Comparison of ENCODE assay signal across 1 cellular context in the genomic region with DNA sequence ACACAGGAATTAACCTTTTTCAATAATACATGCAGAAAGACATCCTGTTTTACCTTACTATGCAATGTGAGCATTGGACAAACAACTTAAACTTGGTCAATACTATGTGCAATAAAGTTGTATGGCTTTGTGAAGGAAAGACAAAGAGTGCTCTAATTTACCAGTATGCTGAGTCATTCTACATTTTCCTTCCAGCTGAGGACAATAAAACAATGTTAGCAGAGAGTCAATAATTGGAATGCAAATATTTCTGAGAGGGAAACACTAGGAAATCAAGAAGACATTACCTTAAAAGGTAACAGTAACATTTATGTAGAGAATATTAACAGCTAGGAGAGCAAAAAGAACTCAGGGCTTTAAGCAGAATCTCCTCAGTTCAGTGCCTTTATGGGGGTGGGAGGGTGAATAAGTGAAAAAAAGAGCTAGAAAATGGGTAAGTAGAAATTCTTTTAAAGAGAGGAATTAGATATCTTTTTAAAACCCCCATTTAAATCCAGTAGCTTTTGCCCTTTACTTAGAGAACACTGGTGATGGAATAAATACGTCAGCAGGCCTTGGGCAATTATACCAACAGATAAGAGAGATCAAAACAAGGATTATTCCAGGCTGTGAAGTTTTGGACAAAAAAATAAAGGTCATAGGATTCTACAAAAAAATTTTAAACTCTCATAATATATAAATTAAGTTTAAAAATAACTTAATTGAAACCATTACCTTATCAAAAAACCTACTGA.
TF ChIP-seq lines count a peak whose summit lies in the region.

No MANE protein-coding gene starts in this region.

TF ChIP-seq in HepG2, 621 proteins besides CTCF, POLR2A, EP300 and RAD21 (continued from another document and continues in another):
- TF ChIP-seq, protein P1, sequence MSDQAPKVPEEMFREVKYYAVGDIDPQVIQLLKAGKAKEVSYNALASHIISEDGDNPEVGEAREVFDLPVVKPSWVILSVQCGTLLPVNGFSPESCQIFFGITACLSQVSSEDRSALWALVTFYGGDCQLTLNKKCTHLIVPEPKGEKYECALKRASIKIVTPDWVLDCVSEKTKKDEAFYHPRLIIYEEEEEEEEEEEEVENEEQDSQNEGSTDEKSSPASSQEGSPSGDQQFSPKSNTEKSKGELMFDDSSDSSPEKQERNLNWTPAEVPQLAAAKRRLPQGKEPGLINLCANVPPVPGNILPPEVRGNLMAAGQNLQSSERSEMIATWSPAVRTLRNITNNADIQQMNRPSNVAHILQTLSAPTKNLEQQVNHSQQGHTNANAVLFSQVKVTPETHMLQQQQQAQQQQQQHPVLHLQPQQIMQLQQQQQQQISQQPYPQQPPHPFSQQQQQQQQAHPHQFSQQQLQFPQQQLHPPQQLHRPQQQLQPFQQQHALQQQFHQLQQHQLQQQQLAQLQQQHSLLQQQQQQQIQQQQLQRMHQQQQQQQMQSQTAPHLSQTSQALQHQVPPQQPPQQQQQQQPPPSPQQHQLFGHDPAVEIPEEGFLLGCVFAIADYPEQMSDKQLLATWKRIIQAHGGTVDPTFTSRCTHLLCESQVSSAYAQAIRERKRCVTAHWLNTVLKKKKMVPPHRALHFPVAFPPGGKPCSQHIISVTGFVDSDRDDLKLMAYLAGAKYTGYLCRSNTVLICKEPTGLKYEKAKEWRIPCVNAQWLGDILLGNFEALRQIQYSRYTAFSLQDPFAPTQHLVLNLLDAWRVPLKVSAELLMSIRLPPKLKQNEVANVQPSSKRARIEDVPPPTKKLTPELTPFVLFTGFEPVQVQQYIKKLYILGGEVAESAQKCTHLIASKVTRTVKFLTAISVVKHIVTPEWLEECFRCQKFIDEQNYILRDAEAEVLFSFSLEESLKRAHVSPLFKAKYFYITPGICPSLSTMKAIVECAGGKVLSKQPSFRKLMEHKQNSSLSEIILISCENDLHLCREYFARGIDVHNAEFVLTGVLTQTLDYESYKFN (CRISPR knock-in tag; conservative IDR thresholded peaks at IDR 0.05), result peak; percentile 28; the same call in 1 of the 2 replicates
- TF ChIP-seq SAP130 (CRISPR knock-in tag; IDR thresholded peaks at IDR 0.05; ENCODE audit: low read depth) (peak; percentile 81), MAFK (conservative IDR thresholded peaks at IDR 0.05 in 1 of 2, IDR thresholded peaks at IDR 0.05 in 1 of 2; ENCODE audit: low read length in 2 of 2) (peak; percentile 71 to 92), HMG20B (CRISPR knock-in tag; conservative IDR thresholded peaks at IDR 0.05) (no peak), FOXP4 (CRISPR knock-in tag; IDR thresholded peaks at IDR 0.05) (peak; percentile 59; the same call in 1 of the 2 replicates), FOXA1 (IDR thresholded peaks at IDR 0.05) (no peak), FOXA1 (CRISPR knock-in tag; IDR thresholded peaks at IDR 0.05) (0 out of 2 replicates have a peak, but pooled peaks have one; percentile 25), NFE2 (CRISPR knock-in tag; IDR thresholded peaks at IDR 0.05) (peak; percentile 92), NFE2L2 (IDR thresholded peaks at IDR 0.05; ENCODE audit: low read length) (peak; percentile 99), ZBTB40 (IDR thresholded peaks at IDR 0.05) (peak; percentile 84), ZBTB40 (CRISPR knock-in tag; IDR thresholded peaks at IDR 0.05) (peak; percentile 75; the same call in 1 of the 2 replicates), RCOR2 (CRISPR knock-in tag; IDR thresholded peaks at IDR 0.05) (no peak), HDAC2 (CRISPR knock-in tag; IDR thresholded peaks at IDR 0.05) (0 out of 2 replicates have a peak, but pooled peaks have one; percentile 16), CEBPB (IDR thresholded peaks at IDR 0.05; ENCODE audit: borderline replicate concordance, low read depth, low read length) (peak; percentile 66; the same call in 1 of the 2 replicates), RARA (CRISPR knock-in tag; IDR thresholded peaks at IDR 0.05) (peak; percentile 27; the same call in 1 of the 2 replicates), ZNF484 (CRISPR knock-in tag; IDR thresholded peaks at IDR 0.05; ENCODE audit: borderline replicate concordance, low read depth) (no peak), FOXP1 (IDR thresholded peaks at IDR 0.05) (0 out of 2 replicates have a peak, but pooled peaks have one; percentile 50), FOXP1 (CRISPR knock-in tag; IDR thresholded peaks at IDR 0.05) (peak; percentile 67), SOX5 (CRISPR knock-in tag; IDR thresholded peaks at IDR 0.05; ENCODE audit: borderline replicate concordance) (peak; percentile 94)
- TF ChIP-seq, protein P2, sequence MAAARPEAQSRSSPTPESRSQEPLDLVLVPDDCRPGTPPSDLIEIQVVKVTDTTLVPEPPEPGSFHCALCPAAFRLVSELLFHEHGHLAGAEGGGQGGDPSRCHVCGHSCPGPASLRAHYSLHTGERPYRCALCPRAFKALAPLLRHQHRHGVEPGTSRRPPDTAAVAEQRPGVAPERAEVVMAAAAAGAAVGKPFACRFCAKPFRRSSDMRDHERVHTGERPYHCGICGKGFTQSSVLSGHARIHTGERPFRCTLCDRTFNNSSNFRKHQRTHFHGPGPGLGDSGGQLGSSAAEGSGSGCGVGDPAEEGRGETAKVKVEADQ (CRISPR knock-in tag; IDR thresholded peaks at IDR 0.05; ENCODE audit: borderline replicate concordance), result no peak
- TF ChIP-seq, protein P3, sequence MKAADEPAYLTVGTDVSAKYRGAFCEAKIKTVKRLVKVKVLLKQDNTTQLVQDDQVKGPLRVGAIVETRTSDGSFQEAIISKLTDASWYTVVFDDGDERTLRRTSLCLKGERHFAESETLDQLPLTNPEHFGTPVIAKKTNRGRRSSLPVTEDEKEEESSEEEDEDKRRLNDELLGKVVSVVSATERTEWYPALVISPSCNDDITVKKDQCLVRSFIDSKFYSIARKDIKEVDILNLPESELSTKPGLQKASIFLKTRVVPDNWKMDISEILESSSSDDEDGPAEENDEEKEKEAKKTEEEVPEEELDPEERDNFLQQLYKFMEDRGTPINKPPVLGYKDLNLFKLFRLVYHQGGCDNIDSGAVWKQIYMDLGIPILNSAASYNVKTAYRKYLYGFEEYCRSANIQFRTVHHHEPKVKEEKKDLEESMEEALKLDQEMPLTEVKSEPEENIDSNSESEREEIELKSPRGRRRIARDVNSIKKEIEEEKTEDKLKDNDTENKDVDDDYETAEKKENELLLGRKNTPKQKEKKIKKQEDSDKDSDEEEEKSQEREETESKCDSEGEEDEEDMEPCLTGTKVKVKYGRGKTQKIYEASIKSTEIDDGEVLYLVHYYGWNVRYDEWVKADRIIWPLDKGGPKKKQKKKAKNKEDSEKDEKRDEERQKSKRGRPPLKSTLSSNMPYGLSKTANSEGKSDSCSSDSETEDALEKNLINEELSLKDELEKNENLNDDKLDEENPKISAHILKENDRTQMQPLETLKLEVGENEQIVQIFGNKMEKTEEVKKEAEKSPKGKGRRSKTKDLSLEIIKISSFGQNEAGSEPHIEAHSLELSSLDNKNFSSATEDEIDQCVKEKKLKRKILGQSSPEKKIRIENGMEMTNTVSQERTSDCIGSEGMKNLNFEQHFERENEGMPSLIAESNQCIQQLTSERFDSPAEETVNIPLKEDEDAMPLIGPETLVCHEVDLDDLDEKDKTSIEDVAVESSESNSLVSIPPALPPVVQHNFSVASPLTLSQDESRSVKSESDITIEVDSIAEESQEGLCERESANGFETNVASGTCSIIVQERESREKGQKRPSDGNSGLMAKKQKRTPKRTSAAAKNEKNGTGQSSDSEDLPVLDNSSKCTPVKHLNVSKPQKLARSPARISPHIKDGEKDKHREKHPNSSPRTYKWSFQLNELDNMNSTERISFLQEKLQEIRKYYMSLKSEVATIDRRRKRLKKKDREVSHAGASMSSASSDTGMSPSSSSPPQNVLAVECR (CRISPR knock-in tag; IDR thresholded peaks at IDR 0.05; ENCODE audit: borderline replicate concordance), result no peak
- TF ChIP-seq, protein P4, sequence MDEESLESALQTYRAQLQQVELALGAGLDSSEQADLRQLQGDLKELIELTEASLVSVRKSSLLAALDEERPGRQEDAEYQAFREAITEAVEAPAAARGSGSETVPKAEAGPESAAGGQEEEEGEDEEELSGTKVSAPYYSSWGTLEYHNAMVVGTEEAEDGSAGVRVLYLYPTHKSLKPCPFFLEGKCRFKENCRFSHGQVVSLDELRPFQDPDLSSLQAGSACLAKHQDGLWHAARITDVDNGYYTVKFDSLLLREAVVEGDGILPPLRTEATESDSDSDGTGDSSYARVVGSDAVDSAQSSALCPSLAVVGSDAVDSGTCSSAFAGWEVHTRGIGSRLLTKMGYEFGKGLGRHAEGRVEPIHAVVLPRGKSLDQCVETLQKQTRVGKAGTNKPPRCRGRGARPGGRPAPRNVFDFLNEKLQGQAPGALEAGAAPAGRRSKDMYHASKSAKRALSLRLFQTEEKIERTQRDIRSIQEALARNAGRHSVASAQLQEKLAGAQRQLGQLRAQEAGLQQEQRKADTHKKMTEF (CRISPR knock-in tag; IDR thresholded peaks at IDR 0.05), result peak; percentile 34; the same call in 1 of the 2 replicates
